19 cellular contexts compared by ENCODE assay signal in genomic region chr6:9100869-9101575, GRCh38.
"Had no signal": no experiment of that assay in that cellular context is flagged by ENCODE, and none has a peak within 500 bp of the region (broad histone marks: within the 10 kb centered on the region; RNA-seq: fewer than 3 reads in every experiment).

No MANE protein-coding gene starts in this region.

- ATAC-seq: gastrocnemius medialis; heart right ventricle; left lung; lower lobe of right lung; natural killer cell; stimulated activated naive B cell treated with anti-CD40 and anti-IgM and Interleukin-4, amounts not matched to agents 10 μg/mL and 1 μg/mL and 100 μg/mL, for 72 hours; stimulated activated naive CD8-positive, alpha-beta T cell treated with anti-CD3 and anti-CD28 coated beads, Interleukin-15, amount 100 ng/mL, for 72 hours had no signal

- DNase-seq: dorsolateral prefrontal cortex; effector CD8-positive, alpha-beta T cell; gastrocnemius medialis; heart right ventricle; hypothalamus; kidney glomerular epithelial cell; left lung; lower lobe of right lung; natural killer cell; posterior cingulate gyrus; sigmoid colon; stimulated activated CD4-positive, alpha-beta T cell treated with anti-CD3 and anti-CD28 coated beads, Interleukin-2, amount 100 ng/mL, for 24 hours; stimulated activated CD4-positive, alpha-beta T cell treated with anti-CD3 and anti-CD28 coated beads, Interleukin-4, amount 100 ng/mL, for 4 hours; stimulated activated naive B cell treated with anti-CD40 and anti-IgM and Interleukin-4, amounts not matched to agents 10 μg/mL and 1 μg/mL and 100 μg/mL, for 72 hours; stimulated activated naive CD8-positive, alpha-beta T cell treated with anti-CD3 and anti-CD28 coated beads, Interleukin-15, amount 100 ng/mL, for 72 hours; substantia nigra; trophoblast cell; uterus had no signal

- H3K27ac ChIP-seq: coronary artery, dorsolateral prefrontal cortex, gastrocnemius medialis, heart right ventricle, left lung, lower lobe of right lung, sigmoid colon, uterus had no signal
